Comparison of ENCODE assay signal across 18 cellular contexts in the genomic region with DNA sequence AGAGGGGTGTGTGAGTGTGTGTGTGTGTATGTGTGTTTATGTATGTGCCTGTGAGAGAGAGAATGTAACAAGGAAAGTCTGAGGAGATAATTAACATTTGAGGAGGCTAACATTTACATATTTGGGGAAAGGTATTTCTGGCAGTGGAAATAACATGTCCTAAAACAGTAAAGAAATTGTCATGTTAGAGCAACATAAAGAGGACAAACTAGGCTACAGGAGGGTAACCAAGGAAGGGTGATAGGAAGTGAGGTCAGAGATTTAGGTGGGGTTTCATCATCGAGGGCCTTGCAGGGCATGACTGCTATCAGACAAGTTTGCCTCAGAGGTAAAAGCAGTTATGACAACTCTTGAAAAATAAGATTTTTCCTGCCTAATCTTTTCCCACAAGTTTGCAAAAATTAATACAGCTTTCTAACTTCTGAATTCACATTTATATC. TPM values are rescaled to one million over a fixed set of nuclear protein-coding genes. Genes with fewer than 3 reads are reported as not detected.
A peak's percentile ranks its signal among the peaks of the same experiment; 100 is the strongest.
DNase-seq lines count a peak whose midpoint lies in the region; ATAC-seq and TF ChIP-seq lines count a peak whose summit lies in the region.
"Had no signal": no experiment of that assay in that cellular context is flagged by ENCODE, and none has a peak within 500 bp of the region (broad histone marks: within the 10 kb centered on the region; RNA-seq: fewer than 3 reads in every experiment).

No MANE protein-coding gene starts in this region.

- H3K36me3 Mint-ChIP-seq in WTC11, result 0 out of 2 replicates have a peak, but pooled peaks cover 2% of the 10 kb centered on the region
- no peaks in the 10 kb centered on the region for H3K36me3 Mint-ChIP-seq in activated T-cell treated with anti-CD3 and anti-CD28 coated beads, Interleukin-2, amount 50 U/mL, for 72 hours (ENCODE audit: insufficient read depth in 2 of 2)

- no TSS peak for BruUV-seq in PC-9 (replicated peaks; lab: Mats Ljungman, UMichigan)

- H4K20me1 ChIP-seq in PC-9 (ENCODE audit: insufficient read depth), result no peaks in the 10 kb centered on the region
- H4K20me1 ChIP-seq: BLaER1 had no signal

- DNase-seq in KBM-7 (peak; percentile 51), PC-9 (no peak), WTC11 (ENCODE audit: low spot score) (no peak), cerebellum (ENCODE audit: low spot score) (no peak), activated T-cell treated with anti-CD3 and anti-CD28 coated beads for 4 hours (no peak), spleen (no peak)
- no peak for DNase-seq in activated T-cell treated with anti-CD3 and anti-CD28 coated beads, Interleukin-2, amount 50 U/mL, for 72 hours
- DNase-seq: COR-L47, DMS153, EL, IMR-90, NCI-H1048, NCI-H446, NCI-H748 treated with DMSO at 0.1 percent for 48 hours had no signal

- peak overlapping the region; percentile 52; the same call in 1 of the 2 replicates for H3K4me2 ChIP-seq in PC-9
- H3K4me2 ChIP-seq: BLaER1 had no signal

- no peaks in the 10 kb centered on the region for H3K27me3 Mint-ChIP-seq in WTC11 (ENCODE audit: low read depth)
- H3K27me3 Mint-ChIP-seq in activated T-cell treated with anti-CD3 and anti-CD28 coated beads, Interleukin-2, amount 50 U/mL, for 72 hours (ENCODE audit: low read depth), result no peaks in the 10 kb centered on the region

- no peaks in the 10 kb centered on the region for H3K79me2 ChIP-seq in PC-9 (ENCODE audit: low read depth)

- intact Hi-C loops in PC-9 (cut with micrococcal nuclease; ENCODE audit: unreplicated experiment) (loop anchor here (5.0 to 10.0 kb wide), 2 partner anchors 45 to 112 kb away; a partner anchor contains a TSS), spleen (cut with DNase I; ENCODE audit: low total_unique reads) (no loop called here)

- no peak overlapping the region for H2AFZ ChIP-seq in PC-9

- WGBS in spleen, 5 donors, result 9 to 32% (median 24%) methylated on average over 1 of the region's 1 CpG

- no peaks in the 10 kb centered on the region for H3K9me3 ChIP-seq in PC-9 (ENCODE audit: insufficient read depth, low read depth)
- peaks cover 0 to 10% (median 0%) of the 10 kb centered on the region in 8 donors for H3K9me3 ChIP-seq in spleen
- H3K9me3 ChIP-seq: SJSA1 had no signal

- POLR2A ChIA-PET in PC-9 (lab: Charles Lee; ENCODE audit: unreplicated experiment), result no interaction called here
- POLR2A ChIA-PET in WTC11 (lab: Charles Lee), result no interaction called here

- H3K27ac ChIP-seq in PC-9, result peak overlapping the region; percentile 55; the same call in 1 of the 2 replicates
- H3K27ac ChIP-seq in spleen, result no peak overlapping the region
- H3K27ac ChIP-seq: BLaER1, RWPE1, SJSA1 had no signal

- TF ChIP-seq CTCF in PC-9 (conservative IDR thresholded peaks at IDR 0.05) (no peak), WTC11 (IDR thresholded peaks at IDR 0.05) (no peak), spleen (IDR thresholded peaks at IDR 0.05 in 8 of 11, conservative IDR thresholded peaks at IDR 0.05 in 3 of 11) (no peak)

- in situ Hi-C loops in KBM-7 (cut with MboI; ENCODE audit: low pct_unique_long_range_greater_than_20kb, low sequenced_read_pairs), result no loop called here

- no peak overlapping the region for H3K4me3 Mint-ChIP-seq in WTC11
- no peak overlapping the region for H3K4me3 Mint-ChIP-seq in activated T-cell treated with anti-CD3 and anti-CD28 coated beads, Interleukin-2, amount 50 U/mL, for 72 hours

- H3K4me1 ChIP-seq in PC-9 (replicated peaks; ENCODE audit: insufficient read depth) (peaks cover 25% of the 10 kb centered on the region), spleen (no peaks in the 10 kb centered on the region)
- H3K4me1 ChIP-seq: BLaER1, SJSA1 had no signal

- ATAC-seq in WTC11, result peak; percentile 34; the same call in 1 of the 2 replicates
- ATAC-seq in activated T-cell treated with anti-CD3 and anti-CD28 coated beads, Interleukin-2, amount 50 U/mL, for 72 hours (replicated peaks in 1 of 2), result no peak
- ATAC-seq: HCT116 had no signal

- H3F3A ChIP-seq in PC-9 (ENCODE audit: insufficient read depth, low read depth), result peaks cover 8% of the 10 kb centered on the region

- H3K4me1 Mint-ChIP-seq in WTC11, result peaks cover 8% of the 10 kb centered on the region
- no peaks in the 10 kb centered on the region for H3K4me1 Mint-ChIP-seq in activated T-cell treated with anti-CD3 and anti-CD28 coated beads, Interleukin-2, amount 50 U/mL, for 72 hours (ENCODE audit: low read depth)

- H3K4me3 ChIP-seq in PC-9 (no peak overlapping the region), spleen (no peak overlapping the region)
- H3K4me3 ChIP-seq: BLaER1, SJSA1 had no signal

- H3K36me3 ChIP-seq in PC-9 (ENCODE audit: low read depth) (no peaks in the 10 kb centered on the region), spleen (no peaks in the 10 kb centered on the region)
- H3K36me3 ChIP-seq: BLaER1, SJSA1 had no signal

- CTCF ChIA-PET in PC-9 (lab: Charles Lee) (no interaction called here), WTC11 (lab: Charles Lee) (no interaction called here)

- H3K27me3 ChIP-seq in PC-9 (ENCODE audit: insufficient read depth, low read depth) (no peaks in the 10 kb centered on the region), spleen (replicated peaks in 1 of 7) (no peaks in the 10 kb centered on the region)
- H3K27me3 ChIP-seq: BLaER1, SJSA1 had no signal

- H3K27ac Mint-ChIP-seq in WTC11, result peak overlapping the region; percentile 76; the same call in 1 of the 2 replicates
- H3K27ac Mint-ChIP-seq in activated T-cell treated with anti-CD3 and anti-CD28 coated beads, Interleukin-2, amount 50 U/mL, for 72 hours, result no peak overlapping the region

- no peaks in the 10 kb centered on the region for H3K9me2 ChIP-seq in PC-9 (ENCODE audit: insufficient read depth)

- TF ChIP-seq POLR2A in spleen (IDR thresholded peaks at IDR 0.05), result no peak

- H3K9me3 Mint-ChIP-seq in WTC11, result peaks cover 9% of the 10 kb centered on the region
- H3K9me3 Mint-ChIP-seq in activated T-cell treated with anti-CD3 and anti-CD28 coated beads, Interleukin-2, amount 50 U/mL, for 72 hours, result peaks cover 0 to 5% of the 10 kb centered on the region in 2 donors

TF ChIP-seq in WTC11, 78 proteins besides CTCF, POLR2A, EP300 and RAD21:
- TF ChIP-seq, protein P1, sequence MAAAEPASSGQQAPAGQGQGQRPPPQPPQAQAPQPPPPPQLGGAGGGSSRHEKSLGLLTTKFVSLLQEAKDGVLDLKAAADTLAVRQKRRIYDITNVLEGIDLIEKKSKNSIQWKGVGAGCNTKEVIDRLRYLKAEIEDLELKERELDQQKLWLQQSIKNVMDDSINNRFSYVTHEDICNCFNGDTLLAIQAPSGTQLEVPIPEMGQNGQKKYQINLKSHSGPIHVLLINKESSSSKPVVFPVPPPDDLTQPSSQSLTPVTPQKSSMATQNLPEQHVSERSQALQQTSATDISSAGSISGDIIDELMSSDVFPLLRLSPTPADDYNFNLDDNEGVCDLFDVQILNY (CRISPR knock-in tag; IDR thresholded peaks at IDR 0.05), result no peak
- TF ChIP-seq TP53 (CRISPR knock-in tag; IDR thresholded peaks at IDR 0.05) (no peak), SP1 (CRISPR knock-in tag; conservative IDR thresholded peaks at IDR 0.05) (no peak), MXD4 (CRISPR knock-in tag; IDR thresholded peaks at IDR 0.05; ENCODE audit: borderline replicate concordance) (no peak), ZNF396 (CRISPR knock-in tag; IDR thresholded peaks at IDR 0.05; ENCODE audit: borderline replicate concordance) (no peak)
- TF ChIP-seq, protein P2, sequence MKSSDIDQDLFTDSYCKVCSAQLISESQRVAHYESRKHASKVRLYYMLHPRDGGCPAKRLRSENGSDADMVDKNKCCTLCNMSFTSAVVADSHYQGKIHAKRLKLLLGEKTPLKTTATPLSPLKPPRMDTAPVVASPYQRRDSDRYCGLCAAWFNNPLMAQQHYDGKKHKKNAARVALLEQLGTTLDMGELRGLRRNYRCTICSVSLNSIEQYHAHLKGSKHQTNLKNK (CRISPR knock-in tag; IDR thresholded peaks at IDR 0.05), result no peak

RNA-seq across cellular contexts. Expression of a gene that starts 30.3 kb away (rescaled TPM):
- not detected in 2 replicates for total RNA-seq in PC-9 (2021)
- 0.30 to 0.60 TPM (median 0.31 TPM) in 3 replicates for total RNA-seq in WTC11 (2021)
- total RNA-seq in activated T-cell treated with anti-CD3 and anti-CD28 coated beads, Interleukin-2, amount 50 U/mL, for 72 hours, result not detected
- total RNA-seq in cerebellum, result 0.64 TPM
- total RNA-seq in spleen, result 10 to 100 TPM in 1 of 7 donors, 1 to 10 TPM in 3, under 1 TPM in 2, not detected in 1; 0.35 to 14.7 (median 2.8) TPM
- under 1 TPM in 1 of 3 donors, not detected in 2; 0.96 TPM for polyA plus RNA-seq in spleen
- total RNA-seq: IMR-90, SJSA1 had no signal
- polyA plus RNA-seq: IMR-90 had no signal

RNA-seq across cellular contexts. Expression of a gene that starts 46.4 kb away (rescaled TPM):
- total RNA-seq in PC-9 (2021) (not detected in 2 replicates), WTC11 (2021) (not detected in 3 replicates), cerebellum (0.54 TPM), spleen (1 to 10 TPM in 1 of 7 donors, under 1 TPM in 3, not detected in 3; 0.26 to 2.5 (median 0.42) TPM)
- not detected for total RNA-seq in activated T-cell treated with anti-CD3 and anti-CD28 coated beads, Interleukin-2, amount 50 U/mL, for 72 hours
- polyA plus RNA-seq in spleen, result not detected
- total RNA-seq: IMR-90, SJSA1 had no signal
- polyA plus RNA-seq: IMR-90 had no signal
